8 cellular contexts compared by ENCODE assay signal in the genomic region with DNA sequence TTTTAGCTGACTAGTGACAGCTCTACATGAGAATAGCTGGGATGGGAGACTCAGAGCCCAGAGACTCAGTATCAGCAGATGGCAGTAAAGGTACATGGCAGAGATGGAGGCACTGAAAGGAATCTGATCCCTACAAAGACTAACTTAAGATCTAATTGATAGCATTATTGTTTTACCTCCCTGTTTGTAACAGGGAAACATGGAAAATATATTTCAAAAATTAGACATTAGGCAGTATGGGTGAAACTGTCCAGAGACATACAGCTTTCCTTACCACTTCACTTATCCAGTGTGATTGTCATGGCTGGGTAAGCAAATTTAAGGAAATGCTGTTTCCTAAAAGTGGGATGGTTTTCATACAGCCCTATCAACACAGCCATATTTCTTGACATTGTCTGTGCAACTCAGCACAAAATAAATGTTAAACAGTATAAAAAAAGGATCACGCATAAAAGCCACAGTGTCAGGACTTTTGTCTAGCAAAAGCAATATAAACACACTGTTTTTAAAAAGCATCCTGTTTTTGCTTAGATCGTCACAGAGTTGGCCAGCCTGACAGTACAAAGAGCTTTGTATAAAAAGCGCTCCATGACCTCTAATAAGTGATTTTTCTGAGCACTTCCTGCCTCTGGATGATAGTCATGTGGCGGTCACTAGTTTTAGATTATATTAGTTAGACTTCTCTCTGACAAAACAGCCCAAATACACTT.
DNase-seq lines count a peak whose midpoint lies in the region; ATAC-seq and TF ChIP-seq lines count a peak whose summit lies in the region.

No MANE protein-coding gene starts in this region.

- H3K4me3 ChIP-seq in uterus: no peak overlapping the region

- CTCF ChIA-PET in activated CD4-positive, alpha-beta T cell treated with anti-CD3 and anti-CD28 coated beads, Interleukin-2, amount 10 ng/mL, durations not matched to agents 7 days and 5 days (lab: Charles Lee): no interaction called here

- H3K27me3 Mint-ChIP-seq in activated CD4-positive, alpha-beta T cell treated with anti-CD3 and anti-CD28 coated beads, Interleukin-2, amount 10 ng/mL, durations not matched to agents 7 days and 5 days: no peaks in the 10 kb centered on the region

- TF ChIP-seq CTCF in LNCAP (IDR thresholded peaks at IDR 0.05): peak; percentile 70
- TF ChIP-seq CTCF in VCaP (conservative IDR thresholded peaks at IDR 0.05): peak; percentile 97
- TF ChIP-seq CTCF in uterus (IDR thresholded peaks at IDR 0.05): peak; percentile 46 to 73 (median 52)

- no peaks in the 10 kb centered on the region for H3K9me3 ChIP-seq in uterus

- no peaks in the 10 kb centered on the region for H3K4me1 Mint-ChIP-seq in activated CD4-positive, alpha-beta T cell treated with anti-CD3 and anti-CD28 coated beads, Interleukin-2, amount 10 ng/mL, durations not matched to agents 7 days and 5 days

- intact Hi-C loops in uterus (cut with DNase I; ENCODE audit: low total_unique reads): no loop called here

- ATAC-seq in HG03025 (IDR thresholded peaks at IDR 0.05; ENCODE audit: low FRiP score, unreplicated experiment): no peak

- H3K4me1 ChIP-seq in uterus: no peaks in the 10 kb centered on the region

- H3K36me3 Mint-ChIP-seq in activated CD4-positive, alpha-beta T cell treated with anti-CD3 and anti-CD28 coated beads, Interleukin-2, amount 10 ng/mL, durations not matched to agents 7 days and 5 days (ENCODE audit: low read depth): no peaks in the 10 kb centered on the region

- no peak for TF ChIP-seq POLR2A in uterus (IDR thresholded peaks at IDR 0.05)

- H3K4me3 Mint-ChIP-seq in activated CD4-positive, alpha-beta T cell treated with anti-CD3 and anti-CD28 coated beads, Interleukin-2, amount 10 ng/mL, durations not matched to agents 7 days and 5 days: no peak overlapping the region

- H3K36me3 ChIP-seq in uterus: no peaks in the 10 kb centered on the region

- DNase-seq in DMS53 treated with DMSO at 0.1 percent for 48 hours (lab: John Stamatoyannopoulos, UW; ENCODE audit: unreplicated experiment) (peak; percentile 60), iPS DF 4.7 (ENCODE audit: extremely low read depth, low spot score) (peak; percentile 44), uterus (no peak), cortex of kidney (lab: John Stamatoyannopoulos, UW) (no peak)
- no peak for DNase-seq in activated CD4-positive, alpha-beta T cell treated with anti-CD3 and anti-CD28 coated beads, Interleukin-2, amount 10 ng/mL, durations not matched to agents 7 days and 5 days

- no peak overlapping the region for H3K27ac ChIP-seq in VCaP
- no peak overlapping the region for H3K27ac ChIP-seq in uterus

- no peak overlapping the region for H3K27ac Mint-ChIP-seq in activated CD4-positive, alpha-beta T cell treated with anti-CD3 and anti-CD28 coated beads, Interleukin-2, amount 10 ng/mL, durations not matched to agents 7 days and 5 days

- peaks cover 4% of the 10 kb centered on the region for H3K9me3 Mint-ChIP-seq in activated CD4-positive, alpha-beta T cell treated with anti-CD3 and anti-CD28 coated beads, Interleukin-2, amount 10 ng/mL, durations not matched to agents 7 days and 5 days

- POLR2A ChIA-PET in activated CD4-positive, alpha-beta T cell treated with anti-CD3 and anti-CD28 coated beads, Interleukin-2, amount 10 ng/mL, durations not matched to agents 7 days and 5 days (lab: Charles Lee): no interaction called here

- no peaks in the 10 kb centered on the region for H3K27me3 ChIP-seq in uterus

Comparison
In these comparisons a context has a peak if more than half of its experiments do, and no peak if none do; other contexts are left out.
1. DNase-seq: peak in DMS53 treated with DMSO at 0.1 percent for 48 hours (single experiment) and iPS DF 4.7 (single experiment); none in uterus (0 of 2), cortex of kidney (single experiment) and activated CD4-positive, alpha-beta T cell treated with anti-CD3 and anti-CD28 coated beads, Interleukin-2, amount 10 ng/mL, durations not matched to agents 7 days and 5 days (single experiment).
2. Peak in every context shown above with its lines, with median percentiles within 50 percentile points of each other: CTCF ChIP-seq.